Comparison of ENCODE assay signal across 9 cellular contexts in genomic region chr7:69599211-69599878, GRCh38. TPM values are rescaled to one million over a fixed set of nuclear protein-coding genes. Genes with fewer than 3 reads are reported as not detected.
DNase-seq lines count a peak whose midpoint lies in the region; ATAC-seq, FAIRE-seq and TF ChIP-seq lines count a peak whose summit lies in the region.
"Had no signal": no experiment of that assay in that cellular context is flagged by ENCODE, and none has a peak within 500 bp of the region (broad histone marks: within the 10 kb centered on the region; RNA-seq: fewer than 3 reads in every experiment).

No MANE protein-coding gene starts in this region.

- H3K9me3 Mint-ChIP-seq in glutamatergic neuron (ENCODE audit: unreplicated experiment), result peaks cover 13% of the 10 kb centered on the region

- peak overlapping the region; percentile 99 for H3K27ac Mint-ChIP-seq in glutamatergic neuron (ENCODE audit: unreplicated experiment)

- no peaks in the 10 kb centered on the region for H3K36me3 ChIP-seq in psoas muscle (ENCODE audit: insufficient read depth in 1 of 2, low read depth in 1 of 2)

- WGBS in A549 (ENCODE audit: missing lambda C conversion rate), result 2% methylated on average over 53 of the region's 66 CpGs
- 0 to 1% (median 1%) methylated on average over 50 to 66 of the region's 66 CpGs for WGBS in psoas muscle, 3 donors

- H3K27me3 ChIP-seq in psoas muscle (ENCODE audit: insufficient read depth in 3 of 3, low read length in 2 of 3), result no peaks in the 10 kb centered on the region

- H3K9me3 ChIP-seq in A549, result no peaks in the 10 kb centered on the region
- no peaks in the 10 kb centered on the region for H3K9me3 ChIP-seq in psoas muscle

- no peak for TF ChIP-seq EP300 in A549 (IDR thresholded peaks at IDR 0.05)

- H3K4me3 ChIP-seq in A549, result peak overlapping the region; percentile 92
- peak overlapping the region; percentile 91 for H3K4me3 ChIP-seq in psoas muscle

- no peak for TF ChIP-seq POLR2A in A549 (IDR thresholded peaks at IDR 0.05; ENCODE audit: low read length)
- TF ChIP-seq POLR2A in GM12892 (IDR thresholded peaks at IDR 0.05; ENCODE audit: low read depth, low read length), result no peak

- TF ChIP-seq RAD21 in A549 (conservative IDR thresholded peaks at IDR 0.05 in 1 of 2, IDR thresholded peaks at IDR 0.05 in 1 of 2), result no peak

- ATAC-seq in A549 (peak; percentile 21 to 49; a peak in 3 of 6 replicates), psoas muscle (peak in 1 of 4 donors; percentile 23), HG03139 (IDR thresholded peaks at IDR 0.05; ENCODE audit: unreplicated experiment) (no peak)

- TF ChIP-seq CTCF in A549 (IDR thresholded peaks at IDR 0.05) (no peak), VCaP (conservative IDR thresholded peaks at IDR 0.05) (no peak), glutamatergic neuron (IDR thresholded peaks at IDR 0.05; ENCODE audit: partially characterized antibody, unreplicated experiment) (no peak), psoas muscle (IDR thresholded peaks at IDR 0.05) (no peak)

- H3K4me3 Mint-ChIP-seq in glutamatergic neuron (ENCODE audit: unreplicated experiment), result peak overlapping the region; percentile 92

- H3K36me3 Mint-ChIP-seq in glutamatergic neuron (ENCODE audit: unreplicated experiment), result no peaks in the 10 kb centered on the region

- H3K27me3 Mint-ChIP-seq in glutamatergic neuron (ENCODE audit: unreplicated experiment), result peaks cover 15% of the 10 kb centered on the region

- H3K4me1 ChIP-seq in A549, result peaks cover 12% of the 10 kb centered on the region; the same call in 2 of the 3 replicates
- peaks cover 3% of the 10 kb centered on the region for H3K4me1 ChIP-seq in psoas muscle

- CTCF ChIA-PET in A549 (lab: Yijun Ruan, JAX), result no interaction called here

- peak; percentile 13 to 20 for DNase-seq in A549 (ENCODE audit: low read depth in 1 of 2, low spot score in 1 of 2)
- DNase-seq in GM12892 (ENCODE audit: insufficient read length), result no peak
- peak; percentile 64 for DNase-seq in glutamatergic neuron
- peak in 1 of 2 donors; percentile 19 for DNase-seq in psoas muscle
- no peak for DNase-seq in activated CD4-positive, CD25-positive, alpha-beta regulatory T cell (lab: John Stamatoyannopoulos, UW)
- DNase-seq in NOMO-1 (lab: John Stamatoyannopoulos, UW; ENCODE audit: unreplicated experiment in 2 of 2), result no peak

- H3K27ac ChIP-seq in A549 (peak overlapping the region; percentile 81 to 92), VCaP (peak overlapping the region; percentile 87; the same call in 1 of the 2 replicates), psoas muscle (peak overlapping the region; percentile 23)

- POLR2A ChIA-PET in A549 (lab: Yijun Ruan, JAX), result interaction anchor here (0.6 kb wide), 1 partner anchor 15 kb away, joined by 4 read pairs; no protein-coding TSS in a partner anchor

- no peaks in the 10 kb centered on the region for H3K4me1 Mint-ChIP-seq in glutamatergic neuron (ENCODE audit: low read depth, unreplicated experiment)

- peak overlapping the region; percentile 99 for H3K4me2 ChIP-seq in A549

- no peak for FAIRE-seq in A549 (lab: Jason Lieb, UNC)
- FAIRE-seq in GM12892 (lab: Jason Lieb, UNC), result peak; percentile 58
- FAIRE-seq: endometrium had no signal

- intact Hi-C loops in psoas muscle (cut with DNase I), result loop anchor here in 1 of 2 donors (5.0 to 10.0 kb wide), 2 partner anchors 82 to 135 kb away; no protein-coding TSS in a partner anchor

TF ChIP-seq in A549, 52 proteins besides CTCF, POLR2A, EP300 and RAD21:
- TF ChIP-seq PBX3 (IDR thresholded peaks at IDR 0.05) (no peak), CBX2 (IDR thresholded peaks at IDR 0.05; ENCODE audit: borderline replicate concordance, low read depth) (no peak), BCL3 (IDR thresholded peaks at IDR 0.05) (no peak), FOXS1 (CRISPR knock-in tag; IDR thresholded peaks at IDR 0.05) (no peak), USF2 (IDR thresholded peaks at IDR 0.05) (no peak)

RNA-seq across cellular contexts. Expression of gene AUTS2, which starts 1.1 kb away (rescaled TPM):
- 1.6 and 1.8 TPM in 2 replicates for polyA plus RNA-seq in A549 (2011; rRNA removed)
- 0.59 and 0.75 TPM in 2 replicates for polyA plus RNA-seq in A549 (2012; cell fraction: cytosol; rRNA removed)
- 2.1 and 3.6 TPM in 2 replicates for polyA plus RNA-seq in A549 (2012; cell fraction: nucleus; rRNA removed)
- polyA plus RNA-seq in A549 (2017; fragmentation: RNase III; extraction: RNeasy Plus Mini Kit Qiagen cat#74134 plus additional on column Dnase treatment), result 2.8 to 4.3 TPM (median 3.6 TPM) in 3 replicates
- polyA minus RNA-seq in A549 (2011; rRNA and poly(A)+ RNA removed), result 6.0 and 6.4 TPM in 2 replicates
- polyA plus RNA-seq in GM12892 (2012; ENCODE audit: missing spikeins), result 12.6 TPM
- 300 TPM for total RNA-seq in glutamatergic neuron (ENCODE audit: unreplicated experiment)
- total RNA-seq in psoas muscle, result 10 to 100 TPM; 14.3 to 33.5 (median 22.1) TPM
- polyA plus RNA-seq in psoas muscle, result 10 to 100 TPM in 1 of 3 donors, 1 to 10 TPM in 2; 5.0 to 12.2 (median 6.0) TPM

Comparison
In these comparisons a context has a peak if more than half of its experiments do, and no peak if none do; other contexts are left out.
1. DNase-seq: peak in A549 (2 of 2) and glutamatergic neuron (single experiment); none in GM12892 (single experiment), activated CD4-positive, CD25-positive, alpha-beta regulatory T cell (0 of 4) and NOMO-1 (0 of 2).
2. H3K27ac ChIP-seq: peak in every context shown above with its lines; median percentile 87 in VCaP; 86 in A549; 23 in psoas muscle.